In genomic region chr6:90219168-90219985, GRCh38 we compare ENCODE assay signal across 1 cellular context.
TF ChIP-seq lines count a peak whose summit lies in the region.

No MANE protein-coding gene starts in this region.

TF ChIP-seq in HEK293, 187 proteins besides CTCF, POLR2A, EP300 and RAD21 (continued from another document and continues in another):
- TF ChIP-seq ZBTB26 (tag by site-specific recombination; optimal IDR thresholded peaks at IDR 0.05), result peak; percentile 28
- TF ChIP-seq ZNF560 (tag by site-specific recombination; IDR thresholded peaks at IDR 0.05; ENCODE audit: borderline replicate concordance), result no peak
- TF ChIP-seq ZNF146 (tag by site-specific recombination; IDR thresholded peaks at IDR 0.05), result 0 out of 2 replicates have a peak, but pooled peaks have one; percentile 2
- TF ChIP-seq GFI1B (tag by site-specific recombination; IDR thresholded peaks at IDR 0.05), result peak; percentile 91
- TF ChIP-seq ZNF555 (tag by site-specific recombination; conservative IDR thresholded peaks at IDR 0.05), result no peak
- TF ChIP-seq ZBTB49 (tag by site-specific recombination; IDR thresholded peaks at IDR 0.05; ENCODE audit: low read depth), result no peak
- peak; percentile 97 for TF ChIP-seq ZBTB21 (tag by site-specific recombination; IDR thresholded peaks at IDR 0.05)
- TF ChIP-seq SP2 (tag by site-specific recombination; IDR thresholded peaks at IDR 0.05), result no peak
- no peak for TF ChIP-seq SCRT1 (tag by site-specific recombination; IDR thresholded peaks at IDR 0.05; ENCODE audit: borderline replicate concordance)
- TF ChIP-seq ZNF624 (tag by site-specific recombination; IDR thresholded peaks at IDR 0.05), result no peak
- no peak for TF ChIP-seq ZNF514 (tag by site-specific recombination; IDR thresholded peaks at IDR 0.05)
- peak; percentile 64; the same call in 1 of the 2 replicates for TF ChIP-seq IKZF3 (tag by site-specific recombination; IDR thresholded peaks at IDR 0.05)
- no peak for TF ChIP-seq ZNF621 (tag by site-specific recombination; IDR thresholded peaks at IDR 0.05)
- TF ChIP-seq FEZF1 (tag by site-specific recombination; IDR thresholded peaks at IDR 0.05), result peak; percentile 82
- no peak; the same call in 1 of the 2 replicates for TF ChIP-seq GLI2 (tag by site-specific recombination; IDR thresholded peaks at IDR 0.05; ENCODE audit: borderline replicate concordance, low read depth)
- no peak for TF ChIP-seq ZNF214 (tag by site-specific recombination; IDR thresholded peaks at IDR 0.05; ENCODE audit: borderline replicate concordance)
- TF ChIP-seq ZNF776 (tag by site-specific recombination; IDR thresholded peaks at IDR 0.05; ENCODE audit: borderline replicate concordance), result no peak
- 0 out of 2 replicates have a peak, but pooled peaks have one; percentile 28 for TF ChIP-seq ZNF449 (tag by site-specific recombination; IDR thresholded peaks at IDR 0.05)
- 0 out of 2 replicates have a peak, but pooled peaks have one; percentile 43 for TF ChIP-seq KLF9 (tag by site-specific recombination; IDR thresholded peaks at IDR 0.05; ENCODE audit: low read depth)
- no peak; the same call in 1 of the 2 replicates for TF ChIP-seq HOXD13 (CRISPR knock-in tag; IDR thresholded peaks at IDR 0.05; ENCODE audit: borderline replicate concordance)
- peak; percentile 68 for TF ChIP-seq KLF10 (tag by site-specific recombination; IDR thresholded peaks at IDR 0.05)
- no peak for TF ChIP-seq ZNF626 (tag by site-specific recombination; IDR thresholded peaks at IDR 0.05)
- no peak for TF ChIP-seq ZNF544 (tag by site-specific recombination; IDR thresholded peaks at IDR 0.05)
- peak; percentile 84 for TF ChIP-seq ZNF398 (tag by site-specific recombination; IDR thresholded peaks at IDR 0.05)
- TF ChIP-seq ZNF791 (tag by site-specific recombination; IDR thresholded peaks at IDR 0.05), result no peak
- no peak for TF ChIP-seq ZNF677 (tag by site-specific recombination; IDR thresholded peaks at IDR 0.05)
- TF ChIP-seq SP7 (tag by site-specific recombination; IDR thresholded peaks at IDR 0.05), result peak; percentile 97
- peak; percentile 91; the same call in 1 of the 2 replicates for TF ChIP-seq ZSCAN18 (tag by site-specific recombination; IDR thresholded peaks at IDR 0.05)
- peak; percentile 88 for TF ChIP-seq KLF17 (tag by site-specific recombination; IDR thresholded peaks at IDR 0.05)
- TF ChIP-seq ZBTB1 (tag by site-specific recombination; IDR thresholded peaks at IDR 0.05), result peak; percentile 19; the same call in 1 of the 2 replicates
- TF ChIP-seq ZNF138 (tag by site-specific recombination; IDR thresholded peaks at IDR 0.05; ENCODE audit: borderline replicate concordance), result no peak
- no peak; the same call in 1 of the 2 replicates for TF ChIP-seq ZNF792 (tag by site-specific recombination; IDR thresholded peaks at IDR 0.05)
- no peak for TF ChIP-seq PBX3 (CRISPR knock-in tag; IDR thresholded peaks at IDR 0.05)
- peak; percentile 85 for TF ChIP-seq ZNF324 (tag by site-specific recombination; IDR thresholded peaks at IDR 0.05)
- peak; percentile 33; the same call in 1 of the 2 replicates for TF ChIP-seq YY2 (tag by site-specific recombination; IDR thresholded peaks at IDR 0.05)
- TF ChIP-seq RBAK (tag by site-specific recombination; IDR thresholded peaks at IDR 0.05), result no peak; the same call in 1 of the 2 replicates
- TF ChIP-seq ZNF366 (tag by site-specific recombination; conservative IDR thresholded peaks at IDR 0.05), result peak; percentile 85; the same call in 1 of the 2 replicates
- TF ChIP-seq TRIM28 (IDR thresholded peaks at IDR 0.05; ENCODE audit: borderline replicate concordance, low read length), result no peak; the same call in none of the 2 replicates
- no peak for TF ChIP-seq ZNF292 (tag by site-specific recombination; IDR thresholded peaks at IDR 0.05; ENCODE audit: borderline replicate concordance, low read depth)
- peak; percentile 94 for TF ChIP-seq ZSCAN4 (tag by site-specific recombination; IDR thresholded peaks at IDR 0.05)
- no peak for TF ChIP-seq ZNF701 (tag by site-specific recombination; IDR thresholded peaks at IDR 0.05)
- TF ChIP-seq ZNF350 (tag by site-specific recombination; IDR thresholded peaks at IDR 0.05), result no peak
- no peak for TF ChIP-seq ZNF404 (tag by site-specific recombination; IDR thresholded peaks at IDR 0.05)
- no peak for TF ChIP-seq ZNF19 (tag by site-specific recombination; IDR thresholded peaks at IDR 0.05; ENCODE audit: low read depth)
- TF ChIP-seq KLF1 (tag by site-specific recombination; IDR thresholded peaks at IDR 0.05), result no peak
- no peak for TF ChIP-seq ZNF112 (tag by site-specific recombination; IDR thresholded peaks at IDR 0.05)
- peak; percentile 79 for TF ChIP-seq ZXDB (tag by site-specific recombination; IDR thresholded peaks at IDR 0.05)
- 0 out of 2 replicates have a peak, but pooled peaks have one; percentile 37 for TF ChIP-seq REST (tag by site-specific recombination; IDR thresholded peaks at IDR 0.05)
- no peak for TF ChIP-seq ZNF280C (tag by site-specific recombination; IDR thresholded peaks at IDR 0.05)
